Comparison of ENCODE assay signal across 10 cellular contexts in genomic region chr11:47986742-47987141, GRCh38. TPM values are rescaled to one million over a fixed set of nuclear protein-coding genes. Genes with fewer than 3 reads are reported as not detected.
DNase-seq lines count a peak whose midpoint lies in the region; ATAC-seq and TF ChIP-seq lines count a peak whose summit lies in the region.
"Had no signal": no experiment of that assay in that cellular context is flagged by ENCODE, and none has a peak within 500 bp of the region (broad histone marks: within the 10 kb centered on the region; RNA-seq: fewer than 3 reads in every experiment).

No MANE protein-coding gene starts in this region.

- H3K4me1 ChIP-seq in duodenal mucosa (ENCODE audit: control insufficient read depth in 1 of 2, insufficient read depth in 2 of 2, low read length in 2 of 2): peaks cover 44 to 58% of the 10 kb centered on the region in 2 donors

- H3K36me3 ChIP-seq in duodenal mucosa (ENCODE audit: control insufficient read depth in 1 of 2, insufficient read depth in 2 of 2, low read length in 2 of 2): no peaks in the 10 kb centered on the region

- intact Hi-C loops in Calu3 (cut with micrococcal nuclease; ENCODE audit: unreplicated experiment): no loop called here

- CTCF ChIA-PET in Calu3 (lab: Charles Lee): interaction anchor here (0.9 to 1.7 kb wide), 5 partner anchors 8 to 121 kb away, joined by 3 to 5 read pairs (median 3); no protein-coding TSS in a partner anchor

- no peak for ATAC-seq in natural killer cell treated with Interleukin-12 subunit alpha and Interleukin-12 subunit beta and Interleukin-15 and Interleukin-18, amount 100 ng/mL, for 72 hours
- no peak for ATAC-seq in GM21515 (IDR thresholded peaks at IDR 0.05; ENCODE audit: unreplicated experiment)

- no peak overlapping the region for H3K4me3 ChIP-seq in duodenal mucosa (ENCODE audit: low read depth in 1 of 2, low read length in 2 of 2)

- peak overlapping the region; percentile 34 for H3K4me3 Mint-ChIP-seq in Calu3 (ENCODE audit: low read depth, unreplicated experiment)
- no peak overlapping the region for H3K4me3 Mint-ChIP-seq in natural killer cell treated with Interleukin-12 subunit alpha and Interleukin-12 subunit beta and Interleukin-15 and Interleukin-18, amount 100 ng/mL, for 72 hours
- H3K4me3 Mint-ChIP-seq: activated CD4-positive, alpha-beta memory T cell treated with anti-CD3 and anti-CD28 coated beads for 36 hours; activated naive CD4-positive, alpha-beta T cell treated with anti-CD3 and anti-CD28 coated beads, Interleukin-2, amount 50 U/mL, for 24 hours had no signal

- peak overlapping the region; percentile 91 for H3K27ac Mint-ChIP-seq in Calu3 (ENCODE audit: unreplicated experiment)
- H3K27ac Mint-ChIP-seq in natural killer cell treated with Interleukin-12 subunit alpha and Interleukin-12 subunit beta and Interleukin-15 and Interleukin-18, amount 100 ng/mL, for 72 hours: peak overlapping the region; percentile 45 to 91

- no peaks in the 10 kb centered on the region for H3K9me3 Mint-ChIP-seq in Calu3 (ENCODE audit: low read depth, unreplicated experiment)
- H3K9me3 Mint-ChIP-seq in natural killer cell treated with Interleukin-12 subunit alpha and Interleukin-12 subunit beta and Interleukin-15 and Interleukin-18, amount 100 ng/mL, for 72 hours: no peaks in the 10 kb centered on the region
- H3K9me3 Mint-ChIP-seq: activated CD4-positive, alpha-beta memory T cell treated with anti-CD3 and anti-CD28 coated beads for 36 hours; activated naive CD4-positive, alpha-beta T cell treated with anti-CD3 and anti-CD28 coated beads, Interleukin-2, amount 50 U/mL, for 24 hours had no signal

- no peak overlapping the region for H3K9ac ChIP-seq in duodenal mucosa (ENCODE audit: low read depth in 1 of 2, low read length in 2 of 2)

- H3K27me3 Mint-ChIP-seq in Calu3 (ENCODE audit: unreplicated experiment): no peaks in the 10 kb centered on the region
- H3K27me3 Mint-ChIP-seq in natural killer cell treated with Interleukin-12 subunit alpha and Interleukin-12 subunit beta and Interleukin-15 and Interleukin-18, amount 100 ng/mL, for 72 hours: no peaks in the 10 kb centered on the region
- H3K27me3 Mint-ChIP-seq: activated CD4-positive, alpha-beta memory T cell treated with anti-CD3 and anti-CD28 coated beads for 36 hours; activated naive CD4-positive, alpha-beta T cell treated with anti-CD3 and anti-CD28 coated beads, Interleukin-2, amount 50 U/mL, for 24 hours had no signal

- peak; percentile 55 for DNase-seq in Calu3
- DNase-seq in LoVo (ENCODE audit: low spot score): peak; percentile 62
- no peak for DNase-seq in natural killer cell treated with Interleukin-12 subunit alpha and Interleukin-12 subunit beta and Interleukin-15 and Interleukin-18, amount 100 ng/mL, for 72 hours (ENCODE audit: low spot score)
- no peak for DNase-seq in germinal center (ENCODE audit: low spot score)
- no peak for DNase-seq in DMS 273 treated with DMSO at 0.1 percent for 48 hours (lab: John Stamatoyannopoulos, UW)
- DNase-seq: activated CD4-positive, alpha-beta memory T cell treated with anti-CD3 and anti-CD28 coated beads for 36 hours; NCI-H1105 treated with DMSO at 0.1 percent for 48 hours had no signal

- no peaks in the 10 kb centered on the region for H3K9me3 ChIP-seq in duodenal mucosa (ENCODE audit: control insufficient read depth in 1 of 2, low read length in 2 of 2)

- H3K27ac ChIP-seq in duodenal mucosa (ENCODE audit: low read depth, low read length): peak overlapping the region; percentile 13

- H3K36me3 Mint-ChIP-seq in Calu3 (ENCODE audit: insufficient read depth, unreplicated experiment): peaks cover 50% of the 10 kb centered on the region
- H3K36me3 Mint-ChIP-seq in natural killer cell treated with Interleukin-12 subunit alpha and Interleukin-12 subunit beta and Interleukin-15 and Interleukin-18, amount 100 ng/mL, for 72 hours: peaks cover 10% of the 10 kb centered on the region
- H3K36me3 Mint-ChIP-seq: activated naive CD4-positive, alpha-beta T cell treated with anti-CD3 and anti-CD28 coated beads, Interleukin-2, amount 50 U/mL, for 24 hours had no signal

- no peak for TF ChIP-seq CTCF in Calu3 (IDR thresholded peaks at IDR 0.05; ENCODE audit: unreplicated experiment)

- no peaks in the 10 kb centered on the region for H3K27me3 ChIP-seq in duodenal mucosa (ENCODE audit: control insufficient read depth in 1 of 2, insufficient read depth in 2 of 2, low read length in 2 of 2)

- BruUV-seq in Calu3 (replicated peaks; lab: Mats Ljungman, UMichigan): no TSS peak

- peaks cover 74% of the 10 kb centered on the region for H3K4me1 Mint-ChIP-seq in Calu3 (ENCODE audit: low read depth, unreplicated experiment)
- H3K4me1 Mint-ChIP-seq in natural killer cell treated with Interleukin-12 subunit alpha and Interleukin-12 subunit beta and Interleukin-15 and Interleukin-18, amount 100 ng/mL, for 72 hours (ENCODE audit: low read depth in 2 of 2): peaks cover 56 to 72% of the 10 kb centered on the region in 2 donors

RNA-seq across cellular contexts. Expression of gene PTPRJ, which starts 6.4 kb away (rescaled TPM):
- total RNA-seq in Calu3 (2022): 42.9 and 59.4 TPM in 2 replicates
- 10 to 100 TPM; 60.7 to 83.3 TPM for total RNA-seq in natural killer cell treated with Interleukin-12 subunit alpha and Interleukin-12 subunit beta and Interleukin-15 and Interleukin-18, amount 100 ng/mL, for 72 hours

Comparison
In these comparisons a context has a peak if more than half of its experiments do, and no peak if none do; other contexts are left out.
1. DNase-seq: peak in Calu3 (single experiment) and LoVo (single experiment); none in natural killer cell treated with Interleukin-12 subunit alpha and Interleukin-12 subunit beta and Interleukin-15 and Interleukin-18, amount 100 ng/mL, for 72 hours (single experiment), germinal center (single experiment) and DMS 273 treated with DMSO at 0.1 percent for 48 hours (single experiment).